1 cellular context compared by ENCODE assay signal in genomic region chr6:14709066-14709670, GRCh38.
TF ChIP-seq lines count a peak whose summit lies in the region.

No MANE protein-coding gene starts in this region.

TF ChIP-seq in K562, 482 proteins besides CTCF, POLR2A, EP300 and RAD21 (continued from another document and continues in another):
- TF ChIP-seq VEZF1 (CRISPR knock-in tag; IDR thresholded peaks at IDR 0.05) (no peak), CHCHD3 (CRISPR knock-in tag; IDR thresholded peaks at IDR 0.05) (no peak), HNRNPK (IDR thresholded peaks at IDR 0.05; ENCODE audit: low read depth, low read length, poor library complexity, severe bottlenecking) (no peak), ZNF75A (CRISPR knock-in tag; IDR thresholded peaks at IDR 0.05) (no peak), ZNF280A (IDR thresholded peaks at IDR 0.05; ENCODE audit: low read depth, partially characterized antibody) (no peak), ARID4B (CRISPR knock-in tag; IDR thresholded peaks at IDR 0.05) (no peak), FOS (IDR thresholded peaks at IDR 0.05; ENCODE audit: extremely low read depth, insufficient read length) (no peak), SP2 (IDR thresholded peaks at IDR 0.05; ENCODE audit: extremely low read depth, low read depth, low read length, poor library complexity, severe bottlenecking) (no peak), OTX1 (CRISPR knock-in tag; IDR thresholded peaks at IDR 0.05) (no peak), ZNF76 (CRISPR knock-in tag; IDR thresholded peaks at IDR 0.05; ENCODE audit: borderline replicate concordance) (no peak), ZNF316 (IDR thresholded peaks at IDR 0.05) (peak; percentile 45; the same call in 1 of the 2 replicates), ZNF395 (CRISPR knock-in tag; IDR thresholded peaks at IDR 0.05) (peak; percentile 29; the same call in 1 of the 2 replicates), HSF4 (CRISPR knock-in tag; IDR thresholded peaks at IDR 0.05; ENCODE audit: borderline replicate concordance) (no peak), ATF4 (CRISPR knock-in tag; IDR thresholded peaks at IDR 0.05) (no peak), CBFA2T2 (conservative IDR thresholded peaks at IDR 0.05) (peak; percentile 51), YY1 (IDR thresholded peaks at IDR 0.05; ENCODE audit: borderline replicate concordance in 1 of 3, control insufficient read depth in 1 of 3, extremely low read depth in 1 of 3, insufficient read depth in 3 of 3, insufficient read length in 1 of 3, insufficient replicate concordance in 2 of 3, low read depth in 1 of 3, low read length in 2 of 3) (peak in 1 of 3 experiments; percentile 44), PRPF4 (IDR thresholded peaks at IDR 0.05; ENCODE audit: insufficient read depth, low read depth, low read length, poor library complexity, severe bottlenecking) (no peak), ZNF24 (IDR thresholded peaks at IDR 0.05) (no peak), UBTF (IDR thresholded peaks at IDR 0.05; ENCODE audit: borderline replicate concordance in 1 of 2, low read depth in 2 of 2, low read length in 2 of 2) (no peak), GABPA (tag; conservative IDR thresholded peaks at IDR 0.05; ENCODE audit: low read depth) (no peak), BCL6 (CRISPR knock-in tag; IDR thresholded peaks at IDR 0.05) (no peak), MGA (IDR thresholded peaks at IDR 0.05) (peak; percentile 59), RBM34 (IDR thresholded peaks at IDR 0.05; ENCODE audit: borderline replicate concordance, insufficient read depth, low read length) (no peak), ZFPM2 (CRISPR knock-in tag; IDR thresholded peaks at IDR 0.05) (no peak), HDAC8 (tag; IDR thresholded peaks at IDR 0.05) (0 out of 2 replicates have a peak, but pooled peaks have one; percentile 23), ATF1 (CRISPR knock-in tag; IDR thresholded peaks at IDR 0.05) (no peak), ATF1 (tag; IDR thresholded peaks at IDR 0.05) (no peak), EGR1 (conservative IDR thresholded peaks at IDR 0.05) (no peak), SMAD3 (CRISPR knock-in tag; conservative IDR thresholded peaks at IDR 0.05) (no peak), ZC3H8 (IDR thresholded peaks at IDR 0.05) (no peak), CXXC5 (CRISPR knock-in tag; IDR thresholded peaks at IDR 0.05) (peak; percentile 68), PTBP1 (IDR thresholded peaks at IDR 0.05; ENCODE audit: low read depth, low read length) (no peak), NR4A1 (CRISPR knock-in tag; IDR thresholded peaks at IDR 0.05) (no peak), NR4A1 (tag; IDR thresholded peaks at IDR 0.05) (peak; percentile 78), ZNF384 (IDR thresholded peaks at IDR 0.05; ENCODE audit: low read depth, low read length) (peak; percentile 61), TEAD4 (IDR thresholded peaks at IDR 0.05; ENCODE audit: low read length) (peak; percentile 53), TEAD4 (CRISPR knock-in tag; IDR thresholded peaks at IDR 0.05; ENCODE audit: borderline replicate concordance) (no peak)
